Comparison of ENCODE assay signal across 30 cellular contexts in genomic region chr1:94823116-94823515, GRCh38. TPM values are rescaled to one million over a fixed set of nuclear protein-coding genes. Genes with fewer than 3 reads are reported as not detected.
"Had no signal": no experiment of that assay in that cellular context is flagged by ENCODE, and none has a peak within 500 bp of the region (broad histone marks: within the 10 kb centered on the region; RNA-seq: fewer than 3 reads in every experiment).

No MANE protein-coding gene starts in this region.

- H3K4me1 ChIP-seq: breast epithelium, neural progenitor cell had no signal

- H3K9ac ChIP-seq: neural progenitor cell had no signal

- H3K27ac ChIP-seq: breast epithelium, coronary artery, dorsolateral prefrontal cortex, heart right ventricle, neural progenitor cell, thoracic aorta, upper lobe of right lung had no signal

- H3K4me2 ChIP-seq: neural progenitor cell had no signal

- H3K27ac Mint-ChIP-seq: activated CD4-positive, alpha-beta memory T cell treated with anti-CD3 and anti-CD28 coated beads for 36 hours; activated T-cell treated with anti-CD3 and anti-CD28 coated beads, Interleukin-2, amount 50 U/mL, for 24 hours; activated T-helper 17 cell treated with anti-CD3 and anti-CD28 coated beads, Interleukin-2, amount 50 U/mL, for 72 hours; mesothelial cell of epicardium; naive thymus-derived CD8-positive, alpha-beta T cell; neural progenitor cell; T-helper 17 cell had no signal

- H3K4me3 Mint-ChIP-seq: activated CD4-positive, alpha-beta memory T cell treated with anti-CD3 and anti-CD28 coated beads for 36 hours; activated T-cell treated with anti-CD3 and anti-CD28 coated beads, Interleukin-2, amount 50 U/mL, for 24 hours; activated T-helper 17 cell treated with anti-CD3 and anti-CD28 coated beads, Interleukin-2, amount 50 U/mL, for 72 hours; mesothelial cell of epicardium; naive thymus-derived CD8-positive, alpha-beta T cell; neural progenitor cell; T-helper 17 cell had no signal

- H3K36me3 ChIP-seq: breast epithelium, neural progenitor cell, thoracic aorta, upper lobe of right lung had no signal

- H2AFZ ChIP-seq: neural progenitor cell had no signal

- H3K9me3 ChIP-seq: breast epithelium, heart right ventricle, thoracic aorta, upper lobe of right lung had no signal

- FAIRE-seq: islet of Langerhans had no signal

- H3K9me3 Mint-ChIP-seq: activated CD4-positive, alpha-beta memory T cell treated with anti-CD3 and anti-CD28 coated beads for 36 hours; activated T-cell treated with anti-CD3 and anti-CD28 coated beads, Interleukin-2, amount 50 U/mL, for 24 hours; activated T-helper 17 cell treated with anti-CD3 and anti-CD28 coated beads, Interleukin-2, amount 50 U/mL, for 72 hours; mesothelial cell of epicardium; neural progenitor cell had no signal

- DNase-seq: activated CD4-positive, alpha-beta memory T cell treated with anti-CD3 and anti-CD28 coated beads for 36 hours; activated CD4-positive, alpha-beta T cell treated with anti-CD3 and anti-CD28 coated beads for 48 hours; activated CD8-positive, alpha-beta memory T cell treated with anti-CD3 and anti-CD28 coated beads, Interleukin-2, amount 50 U/mL, for 4 hours; activated gamma-delta T cell treated with Interleukin-2 at 50 U/mL for 16 hours; activated naive CD4-positive, alpha-beta T cell treated with anti-CD3 and anti-CD28 coated beads, Interleukin-2, amount 50 U/mL, for 16 hours; activated T-cell treated with anti-CD3 and anti-CD28 coated beads, Interleukin-2, amount 50 U/mL, for 24 hours; amniotic stem cell; dorsolateral prefrontal cortex; effector memory CD4-positive, alpha-beta T cell; erythroblast; heart right ventricle; mammary epithelial cell; naive thymus-derived CD8-positive, alpha-beta T cell; right cardiac atrium; stimulated activated CD4-positive, alpha-beta T cell treated with anti-CD3 and anti-CD28 coated beads, Interleukin-2, amount 100 ng/mL, for 48 hours; stimulated activated naive CD8-positive, alpha-beta T cell treated with anti-CD3 and anti-CD28 coated beads, Interleukin-15, Interleukin-2, amounts not matched to agents 100 U/mL and 50 U/mL, for 24 hours; T-helper 17 cell; T1000; upper lobe of right lung; WERI-Rb-1 had no signal

- H3K36me3 Mint-ChIP-seq: activated CD4-positive, alpha-beta memory T cell treated with anti-CD3 and anti-CD28 coated beads for 36 hours; naive thymus-derived CD8-positive, alpha-beta T cell; neural progenitor cell had no signal

- ATAC-seq: activated CD4-positive, CD25-positive, alpha-beta regulatory T cell treated with anti-CD3 and anti-CD28 coated beads, Interleukin-2, amount 50 U/mL, for 24 hours; activated T-helper 17 cell treated with anti-CD3 and anti-CD28 coated beads, Interleukin-2, amount 50 U/mL, for 72 hours; heart right ventricle; naive thymus-derived CD8-positive, alpha-beta T cell; right cardiac atrium; SK-N-SH treated with all-trans-retinoic acid at 6 μM for 48 hours; stimulated activated naive CD8-positive, alpha-beta T cell treated with anti-CD3 and anti-CD28 coated beads, Interleukin-15, Interleukin-2, amounts not matched to agents 100 U/mL and 50 U/mL, for 24 hours; T-helper 17 cell; upper lobe of right lung had no signal

- H3K27me3 ChIP-seq: breast epithelium, dorsolateral prefrontal cortex had no signal

- H3K4me3 ChIP-seq: breast epithelium, coronary artery, dorsolateral prefrontal cortex, heart right ventricle, neural progenitor cell, thoracic aorta, upper lobe of right lung had no signal

RNA-seq across cellular contexts. Expression of gene SLC44A3, which starts 3.0 kb away (rescaled TPM):
- total RNA-seq: activated CD8-positive, alpha-beta memory T cell treated with anti-CD3 and anti-CD28 coated beads for 36 hours; naive thymus-derived CD8-positive, alpha-beta T cell had no signal
- polyA plus RNA-seq: naive thymus-derived CD8-positive, alpha-beta T cell had no signal
